In genomic region chr3:5426094-5426883, GRCh38 we compare ENCODE assay signal across 8 cellular contexts.
DNase-seq lines count a peak whose midpoint lies in the region; TF ChIP-seq lines count a peak whose summit lies in the region.

No MANE protein-coding gene starts in this region.

- no peak overlapping the region for H2BK15ac ChIP-seq in H9 (ENCODE audit: low read depth, low read length)

- H3T11ph ChIP-seq in H9 (ENCODE audit: low read length) = no peak overlapping the region

- H3K27ac ChIP-seq in H9 (ENCODE audit: insufficient read length, low read depth, low read length) (no peak overlapping the region), spleen (no peak overlapping the region)

- no peaks in the 10 kb centered on the region for H3K79me1 ChIP-seq in H9 (ENCODE audit: insufficient read depth, low read depth, low read length, poor library complexity, severe bottlenecking)

- no peak overlapping the region for H4K5ac ChIP-seq in H9 (ENCODE audit: insufficient read length, low read depth, low read length)

- no peak for DNase-seq in GM12864 (ENCODE audit: low read depth)
- DNase-seq in H9 = peak; percentile 89
- DNase-seq in MV-4-11 (lab: John Stamatoyannopoulos, UW) = peak; percentile 61
- peak; percentile 40 for DNase-seq in T-helper 2 cell treated with Interferon-gamma antibody and Interleukin-4, amounts not matched to agents 5 μg/mL and 100 μg/mL, for 36 hours (ENCODE audit: low spot score)
- DNase-seq in astrocyte of the cerebellum (ENCODE audit: low read depth) = peak; percentile 45
- peak; percentile 36 for DNase-seq in iPS DF 4.7 (ENCODE audit: extremely low read depth, low spot score)
- DNase-seq in spleen = peak; percentile 87
- DNase-seq in T1000 (lab: John Stamatoyannopoulos, UW) = no peak

- H3K4me1 ChIP-seq in H9 (ENCODE audit: insufficient read depth, low read length) (no peaks in the 10 kb centered on the region), spleen (peaks cover 0 to 29% (median 6%) of the 10 kb centered on the region in 6 donors)

- H3K4me1 Mint-ChIP-seq in H9 = peaks cover 4 to 8% of the 10 kb centered on the region in 2 experiments; a peak in 3 of 4 replicates
- H3K4me1 Mint-ChIP-seq in T-helper 2 cell treated with Interferon-gamma antibody and Interleukin-4, amounts not matched to agents 5 μg/mL and 100 μg/mL, for 36 hours (ENCODE audit: low read depth) = no peaks in the 10 kb centered on the region

- no peak overlapping the region for H4K8ac ChIP-seq in H9 (replicated peaks; ENCODE audit: insufficient read length, low read depth, low read length)

- no peaks in the 10 kb centered on the region for H3K23me2 ChIP-seq in H9 (ENCODE audit: insufficient read length, low read depth, low read length, poor library complexity, severe bottlenecking)

- H3K9me3 Mint-ChIP-seq in H9 = no peaks in the 10 kb centered on the region; a peak in 3 of 5 replicates
- no peaks in the 10 kb centered on the region for H3K9me3 Mint-ChIP-seq in T-helper 2 cell treated with Interferon-gamma antibody and Interleukin-4, amounts not matched to agents 5 μg/mL and 100 μg/mL, for 36 hours

- no peak overlapping the region for H3K9ac ChIP-seq in H9 (ENCODE audit: extremely low read depth, insufficient read length, low read length)

- H2BK20ac ChIP-seq in H9 (ENCODE audit: low read depth, low read length, poor library complexity, severe bottlenecking) = no peak overlapping the region

- H3K4me3 ChIP-seq in GM12864 (ENCODE audit: low read depth, low read length) = no peak overlapping the region
- no peak overlapping the region for H3K4me3 ChIP-seq in astrocyte of the cerebellum (ENCODE audit: low read depth, low read length)
- no peak overlapping the region for H3K4me3 ChIP-seq in spleen

- H3K4ac ChIP-seq in H9 (ENCODE audit: low read depth, low read length) = no peak overlapping the region

- H2BK12ac ChIP-seq in H9 (ENCODE audit: insufficient read length, low read depth, low read length) = no peak overlapping the region

- H3K36me3 ChIP-seq in spleen = no peaks in the 10 kb centered on the region

- no peaks in the 10 kb centered on the region for H3K36me3 Mint-ChIP-seq in H9 (ENCODE audit: insufficient read depth in 1 of 3, low read depth in 3 of 3)
- no peaks in the 10 kb centered on the region for H3K36me3 Mint-ChIP-seq in T-helper 2 cell treated with Interferon-gamma antibody and Interleukin-4, amounts not matched to agents 5 μg/mL and 100 μg/mL, for 36 hours (ENCODE audit: low read depth)

- no peak overlapping the region for H2BK120ac ChIP-seq in H9 (ENCODE audit: low read depth, low read length, poor library complexity, severe bottlenecking)

- no peak overlapping the region for H3K4me3 Mint-ChIP-seq in H9
- H3K4me3 Mint-ChIP-seq in T-helper 2 cell treated with Interferon-gamma antibody and Interleukin-4, amounts not matched to agents 5 μg/mL and 100 μg/mL, for 36 hours = no peak overlapping the region

- peak; percentile 92 for TF ChIP-seq CTCF in GM12864 (IDR thresholded peaks at IDR 0.05; ENCODE audit: low read depth, low read length, missing control alignments)
- peak; percentile 92 for TF ChIP-seq CTCF in H9 (conservative IDR thresholded peaks at IDR 0.05)
- TF ChIP-seq CTCF in astrocyte of the cerebellum (IDR thresholded peaks at IDR 0.05; ENCODE audit: low read depth, low read length, missing control alignments) = peak; percentile 94
- TF ChIP-seq CTCF in spleen (IDR thresholded peaks at IDR 0.05 in 8 of 11, conservative IDR thresholded peaks at IDR 0.05 in 3 of 11) = peak; percentile 34 to 83 (median 74)

- H3K27me3 ChIP-seq in H9 (ENCODE audit: insufficient read depth, low read length) (no peaks in the 10 kb centered on the region), spleen (replicated peaks in 1 of 7) (no peaks in the 10 kb centered on the region)

- H3K14ac ChIP-seq in H9 (ENCODE audit: insufficient read depth, low read length) = no peak overlapping the region

- TF ChIP-seq POLR2A in spleen (IDR thresholded peaks at IDR 0.05) = no peak

- H3K79me2 ChIP-seq in H9 (ENCODE audit: insufficient read depth, low read length) = no peaks in the 10 kb centered on the region

- intact Hi-C loops in spleen (cut with DNase I; ENCODE audit: low total_unique reads) = no loop called here

- H3K56ac ChIP-seq in H9 (ENCODE audit: insufficient read length, low read depth, low read length) = no peak overlapping the region

- H3K23ac ChIP-seq in H9 (ENCODE audit: insufficient read length, low read depth, low read length) = no peak overlapping the region

- in situ Hi-C loops in astrocyte of the cerebellum (cut with HindIII; ENCODE audit: low sequenced_read_pairs) = no loop called here

- peaks cover 3% of the 10 kb centered on the region for H3K27me3 Mint-ChIP-seq in H9 (ENCODE audit: low read depth)
- H3K27me3 Mint-ChIP-seq in T-helper 2 cell treated with Interferon-gamma antibody and Interleukin-4, amounts not matched to agents 5 μg/mL and 100 μg/mL, for 36 hours (ENCODE audit: low read depth) = peaks cover 4% of the 10 kb centered on the region

- WGBS in H9 (ENCODE audit: extremely low coverage, insufficient read length, low lambda C conversion rate) = no CpG with 5 or more reads among the region's 25 CpGs
- whole genome bisulfite sequencing in spleen, 5 donors = 38 to 45% (median 38%) methylated on average over 25 of the region's 25 CpGs

- H3K4me2 ChIP-seq in H9 (ENCODE audit: insufficient read depth, insufficient read length, low read length) = no peak overlapping the region

- no peak overlapping the region for H2AK5ac ChIP-seq in H9 (ENCODE audit: insufficient read length, low read length)

- H4K91ac ChIP-seq in H9 (ENCODE audit: insufficient read length, low read depth, low read length) = no peak overlapping the region

- H3K18ac ChIP-seq in H9 (ENCODE audit: insufficient read length, low read depth, low read length) = no peak overlapping the region

- H2BK5ac ChIP-seq in H9 (ENCODE audit: insufficient read length, low read length) = no peak overlapping the region

- no peaks in the 10 kb centered on the region for H3K9me3 ChIP-seq in H9 (ENCODE audit: control insufficient read depth, low read depth, low read length)
- H3K9me3 ChIP-seq in spleen = no peaks in the 10 kb centered on the region

- H4K20me1 ChIP-seq in H9 (ENCODE audit: control insufficient read depth, insufficient read depth, insufficient read length) = no peaks in the 10 kb centered on the region

- no peak overlapping the region for H2AFZ ChIP-seq in H9 (ENCODE audit: low read length)

- peak overlapping the region in 1 of 3 experiments; percentile 41; a peak in 1 of 7 replicates for H3K27ac Mint-ChIP-seq in H9
- H3K27ac Mint-ChIP-seq in T-helper 2 cell treated with Interferon-gamma antibody and Interleukin-4, amounts not matched to agents 5 μg/mL and 100 μg/mL, for 36 hours = no peak overlapping the region

Comparison
In these comparisons a context has a peak if more than half of its experiments do, and no peak if none do; other contexts are left out.
1. DNase-seq: peak in H9 (single experiment), MV-4-11 (single experiment), T-helper 2 cell treated with Interferon-gamma antibody and Interleukin-4, amounts not matched to agents 5 μg/mL and 100 μg/mL, for 36 hours (single experiment), astrocyte of the cerebellum (single experiment), iPS DF 4.7 (single experiment) and spleen (single experiment); none in GM12864 (single experiment) and T1000 (single experiment).
2. Peak in every context shown above with its lines, with median percentiles within 50 percentile points of each other: CTCF ChIP-seq.